In genomic region chr17:66540131-66540781, GRCh38 we compare ENCODE assay signal across 8 cellular contexts.
DNase-seq lines count a peak whose midpoint lies in the region; ATAC-seq, FAIRE-seq and TF ChIP-seq lines count a peak whose summit lies in the region.

No MANE protein-coding gene starts in this region.

- peak; percentile 59 for ATAC-seq in mucosa of descending colon
- ATAC-seq in HG03457 (IDR thresholded peaks at IDR 0.05; ENCODE audit: unreplicated experiment), result no peak
- ATAC-seq in HG02970 (IDR thresholded peaks at IDR 0.05; ENCODE audit: low FRiP score, unreplicated experiment), result no peak

- peak overlapping the region; percentile 67 for H3K4me3 ChIP-seq in ACC112 (ENCODE audit: low read depth, low read length)
- H3K4me3 ChIP-seq in MG63, result 0 out of 2 replicates have a peak overlapping the region, but pooled peaks have one; percentile 1
- no peak overlapping the region for H3K4me3 ChIP-seq in endothelial cell of umbilical vein (replicated peaks in 1 of 3; ENCODE audit: insufficient read depth in 1 of 3, low read depth in 1 of 3, low read length in 3 of 3)
- no peak overlapping the region for H3K4me3 ChIP-seq in mucosa of descending colon

- H3K79me2 ChIP-seq in ACC112 (ENCODE audit: control insufficient read depth, insufficient read depth, low read length, unreplicated experiment) (peaks cover 64% of the 10 kb centered on the region), endothelial cell of umbilical vein (ENCODE audit: control insufficient read depth, insufficient read depth, low read length) (peaks cover 4% of the 10 kb centered on the region)

- CTCF ChIA-PET in endothelial cell of umbilical vein (lab: Charles Lee), result interaction anchor here (0.8 to 1.4 kb wide), 3 partner anchors 10 to 27 kb away, joined by 3 to 4 read pairs (median 3); no protein-coding TSS in a partner anchor

- H3K9ac ChIP-seq in endothelial cell of umbilical vein (replicated peaks; ENCODE audit: extremely low read depth, insufficient read depth, low read length), result no peak overlapping the region

- H3K27me3 ChIP-seq in ACC112 (ENCODE audit: insufficient read depth, low read length), result no peaks in the 10 kb centered on the region
- H3K27me3 ChIP-seq in MG63, result no peaks in the 10 kb centered on the region
- H3K27me3 ChIP-seq in endothelial cell of umbilical vein (ENCODE audit: control insufficient read depth in 2 of 2, insufficient read depth in 2 of 2, low read length in 2 of 2), result no peaks in the 10 kb centered on the region

- H3K27ac ChIP-seq in ACC112 (ENCODE audit: low read depth, low read length) (peak overlapping the region; percentile 83), endothelial cell of umbilical vein (ENCODE audit: insufficient read depth, low read depth, low read length) (no peak overlapping the region)

- no peaks in the 10 kb centered on the region for H3K9me1 ChIP-seq in endothelial cell of umbilical vein (replicated peaks; ENCODE audit: control insufficient read depth, extremely low read depth, insufficient read depth, low read length)

- H3K36me3 ChIP-seq in ACC112 (ENCODE audit: insufficient read depth, low read length), result peaks cover under 1% of the 10 kb centered on the region; the same call in 1 of the 2 replicates
- H3K36me3 ChIP-seq in MG63, result no peaks in the 10 kb centered on the region
- no peaks in the 10 kb centered on the region for H3K36me3 ChIP-seq in endothelial cell of umbilical vein (ENCODE audit: control insufficient read depth in 2 of 2, extremely low read depth in 1 of 2, insufficient read depth in 2 of 2, low read length in 2 of 2)
- no peaks in the 10 kb centered on the region for H3K36me3 ChIP-seq in mucosa of descending colon (ENCODE audit: low read depth)

- BruUV-seq in endothelial cell of umbilical vein (replicated peaks; lab: Mats Ljungman, UMichigan), result no TSS peak

- peaks cover 57% of the 10 kb centered on the region for H3K4me1 ChIP-seq in ACC112 (ENCODE audit: control insufficient read depth, insufficient read depth, low read length, unreplicated experiment)
- peaks cover 17% of the 10 kb centered on the region for H3K4me1 ChIP-seq in endothelial cell of umbilical vein (ENCODE audit: control insufficient read depth, extremely low read depth, insufficient read depth, low read length)
- H3K4me1 ChIP-seq in mucosa of descending colon (ENCODE audit: low read depth), result peaks cover 15% of the 10 kb centered on the region

- no peaks in the 10 kb centered on the region for H4K20me1 ChIP-seq in endothelial cell of umbilical vein (replicated peaks; ENCODE audit: control insufficient read depth, extremely low read depth, insufficient read depth, low read length)

- POLR2A ChIA-PET in endothelial cell of umbilical vein (lab: Charles Lee), result no interaction called here

- TF ChIP-seq POLR2A in endothelial cell of umbilical vein (IDR thresholded peaks at IDR 0.05; ENCODE audit: low read depth, low read length), result no peak

- H3K4me2 ChIP-seq in endothelial cell of umbilical vein (ENCODE audit: insufficient read depth, low read length), result no peak overlapping the region

- H3K9me3 ChIP-seq in MG63, result peaks cover 4% of the 10 kb centered on the region
- no peaks in the 10 kb centered on the region for H3K9me3 ChIP-seq in endothelial cell of umbilical vein (replicated peaks; ENCODE audit: control insufficient read depth, insufficient read depth, low read length)
- no peaks in the 10 kb centered on the region for H3K9me3 ChIP-seq in mucosa of descending colon

- no peak for TF ChIP-seq CTCF in endothelial cell of umbilical vein (IDR thresholded peaks at IDR 0.05; ENCODE audit: extremely low read depth in 1 of 2, insufficient read depth in 1 of 2, low read depth in 1 of 2, low read length in 2 of 2)
- no peak for TF ChIP-seq CTCF in mucosa of descending colon (IDR thresholded peaks at IDR 0.05)

- peak overlapping the region; percentile 53 for H2AFZ ChIP-seq in ACC112 (ENCODE audit: low read length, unreplicated experiment)
- H2AFZ ChIP-seq in endothelial cell of umbilical vein (ENCODE audit: low read depth, low read length), result no peak overlapping the region

- DNase-seq in MG63 (peak; percentile 87), endothelial cell of umbilical vein (ENCODE audit: low read depth, low spot score) (no peak), mucosa of descending colon (peak; percentile 22 to 52 (median 33)), SKM-1 (lab: John Stamatoyannopoulos, UW; ENCODE audit: unreplicated experiment) (no peak), NCI-H146 (lab: John Stamatoyannopoulos, UW) (no peak)

- intact Hi-C loops in endothelial cell of umbilical vein (cut with micrococcal nuclease) (no loop called here), mucosa of descending colon (cut with DNase I, micrococcal nuclease) (no loop called here)

- dilution Hi-C loops in endothelial cell of umbilical vein (cut with MboI; ENCODE audit: extremely low pct_ligation_motif_present, low sequenced_read_pairs), result no loop called here

- peak; percentile 73 for FAIRE-seq in endothelial cell of umbilical vein (lab: Jason Lieb, UNC)

TF ChIP-seq in endothelial cell of umbilical vein, 7 proteins besides CTCF, POLR2A, EP300 and RAD21:
- TF ChIP-seq MYC (IDR thresholded peaks at IDR 0.05; ENCODE audit: low read depth, low read length) (no peak), POLR2AphosphoS5 (IDR thresholded peaks at IDR 0.05; ENCODE audit: insufficient read depth, low read depth, low read length) (no peak), EZH2 (IDR thresholded peaks at IDR 0.05; ENCODE audit: borderline replicate concordance, low read depth, low read length, severe bottlenecking) (no peak), FOS (IDR thresholded peaks at IDR 0.05; ENCODE audit: borderline replicate concordance, insufficient read depth, low read length) (no peak), JUN (IDR thresholded peaks at IDR 0.05; ENCODE audit: borderline replicate concordance, insufficient read depth, insufficient read length, low read depth) (no peak), GATA2 (IDR thresholded peaks at IDR 0.05; ENCODE audit: insufficient read depth, insufficient read length, low read depth, low read length) (no peak), MAX (IDR thresholded peaks at IDR 0.05; ENCODE audit: insufficient read depth, insufficient read length) (no peak)

Comparison
In these comparisons a context has a peak if more than half of its experiments do, and no peak if none do; other contexts are left out.
1. H3K4me3 ChIP-seq: peak in ACC112 (single experiment) and MG63 (single experiment); none in endothelial cell of umbilical vein (0 of 3) and mucosa of descending colon (single experiment).
2. DNase-seq: peak in MG63 (single experiment) and mucosa of descending colon (3 of 3); none in endothelial cell of umbilical vein (single experiment), SKM-1 (single experiment) and NCI-H146 (single experiment).